2 cellular contexts compared by ENCODE assay signal in genomic region chr12:56724660-56724988, GRCh38.
TF ChIP-seq lines count a peak whose summit lies in the region.

No MANE protein-coding gene starts in this region.

TF ChIP-seq in IMR-90, 13 proteins besides CTCF, POLR2A, EP300 and RAD21:
- TF ChIP-seq USF2 (IDR thresholded peaks at IDR 0.05; ENCODE audit: low read depth, low read length) (no peak), RCOR1 (IDR thresholded peaks at IDR 0.05; ENCODE audit: insufficient replicate concordance, low read length) (no peak), MXI1 (IDR thresholded peaks at IDR 0.05; ENCODE audit: borderline replicate concordance, low read depth, low read length) (no peak), MAZ (IDR thresholded peaks at IDR 0.05; ENCODE audit: borderline replicate concordance, low read depth, low read length) (no peak), FOS (IDR thresholded peaks at IDR 0.05; ENCODE audit: low read depth, low read length) (no peak), NFE2L2 (IDR thresholded peaks at IDR 0.05; ENCODE audit: low read depth, low read length) (no peak), BHLHE40 (IDR thresholded peaks at IDR 0.05; ENCODE audit: low read depth, low read length) (no peak), MAFK (IDR thresholded peaks at IDR 0.05; ENCODE audit: low read depth, low read length) (no peak), SMC3 (IDR thresholded peaks at IDR 0.05; ENCODE audit: low read depth, low read length) (no peak), CEBPB (IDR thresholded peaks at IDR 0.05; ENCODE audit: low read depth, low read length) (no peak)
TF ChIP-seq in IMR-90: peak in this region for 0.

TF ChIP-seq in liver, 16 proteins besides CTCF, POLR2A, EP300 and RAD21:
- TF ChIP-seq ATF3 (IDR thresholded peaks at IDR 0.05) (no peak), HNF4G (IDR thresholded peaks at IDR 0.05) (no peak)
